ENCODE assay signal across 24 cellular contexts in the genomic region with DNA sequence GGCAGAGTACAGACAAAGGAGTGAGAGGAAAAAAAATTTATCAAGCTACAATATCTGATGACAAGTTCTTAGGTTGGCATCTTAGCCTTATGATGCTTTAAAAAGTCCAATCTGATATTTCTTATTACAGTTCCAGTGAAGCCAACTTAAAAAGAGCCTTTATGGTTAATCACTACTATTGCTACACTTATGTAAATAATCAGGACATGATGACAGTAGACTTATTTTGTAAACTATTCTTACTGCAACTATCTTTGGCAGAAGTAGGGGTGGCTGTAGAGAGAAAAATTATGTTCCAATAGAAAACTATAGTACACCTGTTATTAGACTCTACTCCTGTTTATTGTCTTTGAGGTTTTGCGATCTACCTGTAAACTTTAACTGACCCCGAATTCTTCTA.
"Had no signal": no experiment of that assay in that cellular context is flagged by ENCODE, and none has a peak within 500 bp of the region (broad histone marks: within the 10 kb centered on the region; RNA-seq: fewer than 3 reads in every experiment).

No MANE protein-coding gene starts in this region.

- H3K27me3 ChIP-seq: adrenal gland, body of pancreas, cardiac muscle cell, Peyer's patch, SJCRH30 had no signal

- H3K4me3 ChIP-seq: adrenal gland, body of pancreas, cardiac muscle cell, Peyer's patch, SJCRH30 had no signal

- ATAC-seq: activated T-cell treated with anti-CD3 and anti-CD28 coated beads, Interleukin-2, amount 50 U/mL, for 4 hours; body of pancreas; SK-N-SH treated with all-trans-retinoic acid at 6 μM for 48 hours; WTC11 had no signal

- H3K27me3 Mint-ChIP-seq: activated CD4-positive, alpha-beta memory T cell treated with anti-CD3 and anti-CD28 coated beads for 36 hours; activated CD4-positive, alpha-beta T cell treated with anti-CD3 and anti-CD28 coated beads, Interleukin-2, amount 10 ng/mL, durations not matched to agents 24 days and 14 days; activated naive CD4-positive, alpha-beta T cell treated with anti-CD3 and anti-CD28 coated beads, Interleukin-2, amount 10 ng/mL, durations not matched to agents 7 days and 5 days; activated naive CD8-positive, alpha-beta T cell treated with anti-CD3 and anti-CD28 coated beads for 36 hours had no signal

- H3K9me3 ChIP-seq: adrenal gland, body of pancreas, Peyer's patch, SJCRH30 had no signal

- H3K27ac ChIP-seq: adrenal gland, body of pancreas, cardiac muscle cell, Peyer's patch, RWPE1, SJCRH30 had no signal

- H3K4me1 ChIP-seq: body of pancreas, Peyer's patch, SJCRH30 had no signal

- H3K36me3 ChIP-seq: adrenal gland, cardiac muscle cell, Peyer's patch, SJCRH30 had no signal

- H3K4me3 Mint-ChIP-seq: activated CD4-positive, alpha-beta memory T cell treated with anti-CD3 and anti-CD28 coated beads for 36 hours; activated CD4-positive, alpha-beta T cell treated with anti-CD3 and anti-CD28 coated beads, Interleukin-2, amount 10 ng/mL, durations not matched to agents 24 days and 14 days; activated naive CD4-positive, alpha-beta T cell treated with anti-CD3 and anti-CD28 coated beads, Interleukin-2, amount 10 ng/mL, durations not matched to agents 7 days and 5 days; activated naive CD8-positive, alpha-beta T cell treated with anti-CD3 and anti-CD28 coated beads for 36 hours; activated T-cell treated with anti-CD3 and anti-CD28 coated beads, Interleukin-2, amount 50 U/mL, for 4 hours; T-helper 1 cell treated with Interleukin-12 subunit alpha and Interleukin-12 subunit beta and Interleukin-4 antibody, amounts not matched to agents 30 μg/mL and 1 μg/mL, for 36 hours; WTC11 had no signal

- H3K27ac Mint-ChIP-seq: activated CD4-positive, alpha-beta memory T cell treated with anti-CD3 and anti-CD28 coated beads for 36 hours; activated CD4-positive, alpha-beta T cell treated with anti-CD3 and anti-CD28 coated beads, Interleukin-2, amount 10 ng/mL, durations not matched to agents 24 days and 14 days; activated naive CD4-positive, alpha-beta T cell treated with anti-CD3 and anti-CD28 coated beads, Interleukin-2, amount 10 ng/mL, durations not matched to agents 7 days and 5 days; activated naive CD8-positive, alpha-beta T cell treated with anti-CD3 and anti-CD28 coated beads for 36 hours; T-helper 1 cell treated with Interleukin-12 subunit alpha and Interleukin-12 subunit beta and Interleukin-4 antibody, amounts not matched to agents 30 μg/mL and 1 μg/mL, for 36 hours; WTC11 had no signal

- DNase-seq: activated CD4-positive, alpha-beta memory T cell treated with anti-CD3 and anti-CD28 coated beads for 36 hours; activated CD4-positive, alpha-beta T cell treated with anti-CD3 and anti-CD28 coated beads for 1 hour; activated CD4-positive, alpha-beta T cell treated with anti-CD3 and anti-CD28 coated beads, Interleukin-2, amount 10 ng/mL, durations not matched to agents 24 days and 14 days; activated CD8-positive, alpha-beta memory T cell treated with anti-CD3 and anti-CD28 coated beads for 24 hours; activated gamma-delta T cell; activated naive CD4-positive, alpha-beta T cell treated with anti-CD3 and anti-CD28 coated beads, Interleukin-2, amount 10 ng/mL, durations not matched to agents 7 days and 5 days; activated naive CD8-positive, alpha-beta T cell treated with anti-CD3 and anti-CD28 coated beads for 36 hours; activated T-cell treated with anti-CD3 and anti-CD28 coated beads, Interleukin-2, amount 50 U/mL, for 4 hours; adrenal gland; aorta; body of pancreas; NCI-H1105 treated with DMSO at 0.1 percent for 48 hours; NCI-H146; NCI-H187 treated with DMSO at 0.1 percent for 48 hours; NCI-H2081 treated with DMSO at 0.1 percent for 48 hours; NCI-H446; Peyer's patch; Right ventricle myocardium superior; SJCRH30 had no signal

- H3K4me1 Mint-ChIP-seq: activated CD4-positive, alpha-beta T cell treated with anti-CD3 and anti-CD28 coated beads, Interleukin-2, amount 10 ng/mL, durations not matched to agents 24 days and 14 days; activated naive CD4-positive, alpha-beta T cell treated with anti-CD3 and anti-CD28 coated beads, Interleukin-2, amount 10 ng/mL, durations not matched to agents 7 days and 5 days; activated naive CD8-positive, alpha-beta T cell treated with anti-CD3 and anti-CD28 coated beads for 36 hours had no signal
